Comparison of ENCODE assay signal across 2 cellular contexts in genomic region chr2:78541451-78542267, GRCh38.
A peak's percentile ranks its signal among the peaks of the same experiment; 100 is the strongest.
TF ChIP-seq lines count a peak whose summit lies in the region.

No MANE protein-coding gene starts in this region.

TF ChIP-seq in HepG2, 621 proteins besides CTCF, POLR2A, EP300 and RAD21 (continued from another document and continues in another):
- TF ChIP-seq CEBPZ (IDR thresholded peaks at IDR 0.05; ENCODE audit: low read length) (no peak), ZNF572 (CRISPR knock-in tag; IDR thresholded peaks at IDR 0.05) (no peak), POLR2G (IDR thresholded peaks at IDR 0.05; ENCODE audit: low read depth, low read length) (peak; percentile 96), BRD4 (CRISPR knock-in tag; IDR thresholded peaks at IDR 0.05) (peak; percentile 89), ZNF569 (CRISPR knock-in tag; IDR thresholded peaks at IDR 0.05; ENCODE audit: borderline replicate concordance) (no peak), NR2F1 (CRISPR knock-in tag; IDR thresholded peaks at IDR 0.05) (peak in 1 of 2 experiments; percentile 57; a peak in 3 of 4 replicates), ZBTB20 (CRISPR knock-in tag; IDR thresholded peaks at IDR 0.05; ENCODE audit: borderline replicate concordance, low read depth) (peak; percentile 71; the same call in 1 of the 2 replicates), AHR (CRISPR knock-in tag; IDR thresholded peaks at IDR 0.05) (no peak; the same call in 1 of the 2 replicates), ZBTB40 (IDR thresholded peaks at IDR 0.05) (no peak), ZBTB40 (CRISPR knock-in tag; IDR thresholded peaks at IDR 0.05) (no peak; the same call in 1 of the 2 replicates), ZNF768 (CRISPR knock-in tag; IDR thresholded peaks at IDR 0.05) (0 out of 2 replicates have a peak, but pooled peaks have one; percentile 34), ZNF234 (CRISPR knock-in tag; conservative IDR thresholded peaks at IDR 0.05) (no peak), SNAI1 (CRISPR knock-in tag; IDR thresholded peaks at IDR 0.05; ENCODE audit: borderline replicate concordance) (no peak), ZNF20 (CRISPR knock-in tag; IDR thresholded peaks at IDR 0.05) (0 out of 2 replicates have a peak, but pooled peaks have one; percentile 71), RARA (CRISPR knock-in tag; IDR thresholded peaks at IDR 0.05) (peak; percentile 53), SRY (CRISPR knock-in tag; IDR thresholded peaks at IDR 0.05) (peak; percentile 91; the same call in 1 of the 2 replicates), PHF8 (CRISPR knock-in tag; IDR thresholded peaks at IDR 0.05) (peak; percentile 95), ARNTL (CRISPR knock-in tag; IDR thresholded peaks at IDR 0.05) (peak; percentile 29; the same call in 1 of the 2 replicates)

TF ChIP-seq in K562, 482 proteins besides CTCF, POLR2A, EP300 and RAD21 (continued from another document):
- TF ChIP-seq, protein P1, sequence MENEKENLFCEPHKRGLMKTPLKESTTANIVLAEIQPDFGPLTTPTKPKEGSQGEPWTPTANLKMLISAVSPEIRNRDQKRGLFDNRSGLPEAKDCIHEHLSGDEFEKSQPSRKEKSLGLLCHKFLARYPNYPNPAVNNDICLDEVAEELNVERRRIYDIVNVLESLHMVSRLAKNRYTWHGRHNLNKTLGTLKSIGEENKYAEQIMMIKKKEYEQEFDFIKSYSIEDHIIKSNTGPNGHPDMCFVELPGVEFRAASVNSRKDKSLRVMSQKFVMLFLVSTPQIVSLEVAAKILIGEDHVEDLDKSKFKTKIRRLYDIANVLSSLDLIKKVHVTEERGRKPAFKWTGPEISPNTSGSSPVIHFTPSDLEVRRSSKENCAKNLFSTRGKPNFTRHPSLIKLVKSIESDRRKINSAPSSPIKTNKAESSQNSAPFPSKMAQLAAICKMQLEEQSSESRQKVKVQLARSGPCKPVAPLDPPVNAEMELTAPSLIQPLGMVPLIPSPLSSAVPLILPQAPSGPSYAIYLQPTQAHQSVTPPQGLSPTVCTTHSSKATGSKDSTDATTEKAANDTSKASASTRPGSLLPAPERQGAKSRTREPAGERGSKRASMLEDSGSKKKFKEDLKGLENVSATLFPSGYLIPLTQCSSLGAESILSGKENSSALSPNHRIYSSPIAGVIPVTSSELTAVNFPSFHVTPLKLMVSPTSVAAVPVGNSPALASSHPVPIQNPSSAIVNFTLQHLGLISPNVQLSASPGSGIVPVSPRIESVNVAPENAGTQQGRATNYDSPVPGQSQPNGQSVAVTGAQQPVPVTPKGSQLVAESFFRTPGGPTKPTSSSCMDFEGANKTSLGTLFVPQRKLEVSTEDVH (IDR thresholded peaks at IDR 0.05; ENCODE audit: low read depth, partially characterized antibody): no peak
- no peak for TF ChIP-seq PCBP1 (IDR thresholded peaks at IDR 0.05; ENCODE audit: low read depth, low read length, poor library complexity, severe bottlenecking)
- peak; percentile 71 for TF ChIP-seq TBP (optimal IDR thresholded peaks at IDR 0.05; ENCODE audit: low read depth, low read length)
- TF ChIP-seq KLF10 (CRISPR knock-in tag; IDR thresholded peaks at IDR 0.05): no peak
- TF ChIP-seq CHCHD3 (CRISPR knock-in tag; IDR thresholded peaks at IDR 0.05): no peak
- TF ChIP-seq ESRRB (CRISPR knock-in tag; IDR thresholded peaks at IDR 0.05; ENCODE audit: borderline replicate concordance): no peak
- TF ChIP-seq RFX1 (IDR thresholded peaks at IDR 0.05): peak; percentile 24; the same call in 1 of the 2 replicates
- TF ChIP-seq ZNF431 (CRISPR knock-in tag; IDR thresholded peaks at IDR 0.05): no peak
- TF ChIP-seq FOSL1 (tag; conservative IDR thresholded peaks at IDR 0.05): peak; percentile 65
- no peak for TF ChIP-seq HEY1 (CRISPR knock-in tag; IDR thresholded peaks at IDR 0.05; ENCODE audit: borderline replicate concordance)
- TF ChIP-seq SOX6 (IDR thresholded peaks at IDR 0.05): no peak
- no peak for TF ChIP-seq ZNF134 (CRISPR knock-in tag; conservative IDR thresholded peaks at IDR 0.05)
- no peak for TF ChIP-seq SIX5 (IDR thresholded peaks at IDR 0.05; ENCODE audit: borderline replicate concordance in 1 of 2, insufficient read depth in 1 of 2, low read depth in 1 of 2, low read length in 2 of 2)
- TF ChIP-seq ZBTB5 (IDR thresholded peaks at IDR 0.05): no peak
- no peak for TF ChIP-seq HCFC1 (IDR thresholded peaks at IDR 0.05; ENCODE audit: low read depth, low read length)
- TF ChIP-seq MYC (IDR thresholded peaks at IDR 0.05; ENCODE audit: low read depth, low read length): 0 out of 2 replicates have a peak, but pooled peaks have one; percentile 54
- TF ChIP-seq MYC (CRISPR knock-in tag; IDR thresholded peaks at IDR 0.05; ENCODE audit: borderline replicate concordance, low read depth): no peak
- peak; percentile 85 for TF ChIP-seq RBFOX2 (IDR thresholded peaks at IDR 0.05; ENCODE audit: low read depth, low read length)
- no peak for TF ChIP-seq COPS2 (conservative IDR thresholded peaks at IDR 0.05)
- TF ChIP-seq BRD9 (IDR thresholded peaks at IDR 0.05; ENCODE audit: low read depth, partially characterized antibody): no peak
- no peak for TF ChIP-seq TCF7 (IDR thresholded peaks at IDR 0.05; ENCODE audit: borderline replicate concordance)
